14 cellular contexts compared by ENCODE assay signal in genomic region chr9:88874391-88874790, GRCh38.
A peak's percentile ranks its signal among the peaks of the same experiment; 100 is the strongest.
DNase-seq lines count a peak whose midpoint lies in the region; ATAC-seq, FAIRE-seq and TF ChIP-seq lines count a peak whose summit lies in the region.
"Had no signal": no experiment of that assay in that cellular context is flagged by ENCODE, and none has a peak within 500 bp of the region (broad histone marks: within the 10 kb centered on the region; RNA-seq: fewer than 3 reads in every experiment).

No MANE protein-coding gene starts in this region.

- H3K27ac Mint-ChIP-seq in astrocyte (ENCODE audit: unreplicated experiment): no peak overlapping the region
- H3K27ac Mint-ChIP-seq: activated T-cell treated with anti-CD3 and anti-CD28 coated beads, Interleukin-2, amount 50 U/mL, for 24 hours; natural killer cell treated with Interleukin-12 subunit alpha and Interleukin-12 subunit beta and Interleukin-15 and Interleukin-18, amount 100 ng/mL, for 72 hours had no signal

- no peak overlapping the region for H2AFZ ChIP-seq in astrocyte (ENCODE audit: low read depth, low read length)

- H3K36me3 Mint-ChIP-seq in astrocyte (ENCODE audit: low read depth, unreplicated experiment): no peaks in the 10 kb centered on the region
- H3K36me3 Mint-ChIP-seq: natural killer cell treated with Interleukin-12 subunit alpha and Interleukin-12 subunit beta and Interleukin-15 and Interleukin-18, amount 100 ng/mL, for 72 hours had no signal

- H3K4me1 ChIP-seq in astrocyte (ENCODE audit: insufficient read depth, low read length): no peaks in the 10 kb centered on the region
- peaks cover 0 to 7% of the 10 kb centered on the region in 2 donors for H3K4me1 ChIP-seq in gastrocnemius medialis

- TF ChIP-seq CTCF in astrocyte (IDR thresholded peaks at IDR 0.05; ENCODE audit: insufficient read depth, low read depth, low read length) (no peak), gastrocnemius medialis (IDR thresholded peaks at IDR 0.05 in 4 of 5, conservative IDR thresholded peaks at IDR 0.05 in 1 of 5) (no peak)

- no peak overlapping the region for H3K4me3 Mint-ChIP-seq in astrocyte (ENCODE audit: unreplicated experiment)
- H3K4me3 Mint-ChIP-seq: activated T-cell treated with anti-CD3 and anti-CD28 coated beads, Interleukin-2, amount 50 U/mL, for 24 hours; natural killer cell treated with Interleukin-12 subunit alpha and Interleukin-12 subunit beta and Interleukin-15 and Interleukin-18, amount 100 ng/mL, for 72 hours had no signal

- H4K20me1 ChIP-seq in astrocyte (ENCODE audit: insufficient read depth, low read length): no peaks in the 10 kb centered on the region

- no peaks in the 10 kb centered on the region for H3K79me2 ChIP-seq in astrocyte (ENCODE audit: insufficient read depth, low read length)

- ATAC-seq in GM21576 (IDR thresholded peaks at IDR 0.05; ENCODE audit: unreplicated experiment) (no peak), gastrocnemius medialis (no peak), HG03378 (IDR thresholded peaks at IDR 0.05; ENCODE audit: unreplicated experiment) (no peak)
- ATAC-seq: activated CD4-positive, CD25-positive, alpha-beta regulatory T cell treated with anti-CD3 and anti-CD28 coated beads, Interleukin-2, amount 50 U/mL, for 24 hours; left lobe of liver had no signal

- TF ChIP-seq POLR2A in gastrocnemius medialis (IDR thresholded peaks at IDR 0.05): no peak

- H3K9me3 ChIP-seq in astrocyte (ENCODE audit: insufficient read depth, low read depth, low read length) (no peaks in the 10 kb centered on the region), gastrocnemius medialis (no peaks in the 10 kb centered on the region)

- H3K9ac ChIP-seq in astrocyte (ENCODE audit: low read length): no peak overlapping the region

- H3K27ac ChIP-seq in astrocyte (ENCODE audit: low read depth, low read length) (no peak overlapping the region), gastrocnemius medialis (no peak overlapping the region)

- H3K4me3 ChIP-seq in astrocyte (ENCODE audit: insufficient read depth, low read depth, low read length) (no peak overlapping the region), gastrocnemius medialis (no peak overlapping the region)

- DNase-seq in ELR (ENCODE audit: low read depth): peak; percentile 25
- peak; percentile 5 for DNase-seq in NCI-H460 (ENCODE audit: extremely low read depth, low read depth)
- peak; percentile 23 for DNase-seq in astrocyte (ENCODE audit: low read depth)
- DNase-seq in lung microvascular endothelial cell (ENCODE audit: low read depth in 2 of 2): peak; percentile 9 to 18
- no peak for DNase-seq in activated effector memory CD4-positive, alpha-beta T cell treated with anti-CD3 and anti-CD28 coated beads, Interleukin-2, amount 50 U/mL, for 16 hours
- DNase-seq in gastrocnemius medialis: no peak
- DNase-seq: activated T-cell treated with anti-CD3 and anti-CD28 coated beads, Interleukin-2, amount 50 U/mL, for 24 hours; small intestine; substantia nigra had no signal

- FAIRE-seq in astrocyte (lab: Jason Lieb, UNC): no peak
- FAIRE-seq: small intestine had no signal

- intact Hi-C loops in gastrocnemius medialis (cut with DNase I; ENCODE audit: low total_unique reads): no loop called here

- no peak overlapping the region for H3K4me2 ChIP-seq in astrocyte (ENCODE audit: low read length)

- no peaks in the 10 kb centered on the region for H3K36me3 ChIP-seq in astrocyte (ENCODE audit: insufficient read depth, low read length)
- no peaks in the 10 kb centered on the region for H3K36me3 ChIP-seq in gastrocnemius medialis

- peaks cover 14% of the 10 kb centered on the region for H3K4me1 Mint-ChIP-seq in astrocyte (ENCODE audit: low read depth, unreplicated experiment)

- H3K9me3 Mint-ChIP-seq in astrocyte (ENCODE audit: unreplicated experiment): peaks cover 3% of the 10 kb centered on the region

- in situ Hi-C loops in gastrocnemius medialis (cut with MboI; ENCODE audit: low sequenced_read_pairs in 4 of 4): no loop called here

- H3K27me3 ChIP-seq in astrocyte (ENCODE audit: insufficient read depth, low read length) (peaks cover 3% of the 10 kb centered on the region), gastrocnemius medialis (no peaks in the 10 kb centered on the region)

- H3K27me3 Mint-ChIP-seq in astrocyte (ENCODE audit: low read depth, unreplicated experiment): peaks cover 29% of the 10 kb centered on the region

Comparison
In these comparisons a context has a peak if more than half of its experiments do, and no peak if none do; other contexts are left out.
1. DNase-seq: peak in ELR (single experiment), NCI-H460 (single experiment), astrocyte (single experiment) and lung microvascular endothelial cell (2 of 2); none in activated effector memory CD4-positive, alpha-beta T cell treated with anti-CD3 and anti-CD28 coated beads, Interleukin-2, amount 50 U/mL, for 16 hours (single experiment) and gastrocnemius medialis (0 of 2).